8 cellular contexts compared by ENCODE assay signal in genomic region chr9:72363226-72363625, GRCh38. TPM values are rescaled to one million over a fixed set of nuclear protein-coding genes. Genes with fewer than 3 reads are reported as not detected.
DNase-seq lines count a peak whose midpoint lies in the region; FAIRE-seq and TF ChIP-seq lines count a peak whose summit lies in the region.

No MANE protein-coding gene starts in this region.

- peak overlapping the region; percentile 96 for H3K27ac Mint-ChIP-seq in activated naive CD4-positive, alpha-beta T cell treated with anti-CD3 and anti-CD28 coated beads, Interleukin-2, amount 10 ng/mL, durations not matched to agents 7 days and 5 days
- peak overlapping the region; percentile 99 for H3K27ac Mint-ChIP-seq in astrocyte (ENCODE audit: unreplicated experiment)

- peak overlapping the region; percentile 86 for H3K4me3 Mint-ChIP-seq in activated naive CD4-positive, alpha-beta T cell treated with anti-CD3 and anti-CD28 coated beads, Interleukin-2, amount 10 ng/mL, durations not matched to agents 7 days and 5 days
- H3K4me3 Mint-ChIP-seq in astrocyte (ENCODE audit: unreplicated experiment) = peak overlapping the region; percentile 99

- no peaks in the 10 kb centered on the region for H3K27me3 Mint-ChIP-seq in activated naive CD4-positive, alpha-beta T cell treated with anti-CD3 and anti-CD28 coated beads, Interleukin-2, amount 10 ng/mL, durations not matched to agents 7 days and 5 days
- H3K27me3 Mint-ChIP-seq in astrocyte (ENCODE audit: low read depth, unreplicated experiment) = no peaks in the 10 kb centered on the region

- H3K9ac ChIP-seq in astrocyte (ENCODE audit: low read length) = peak overlapping the region; percentile 100

- H3K36me3 ChIP-seq in astrocyte (ENCODE audit: insufficient read depth, low read length) (peaks cover 29% of the 10 kb centered on the region), transverse colon (peaks cover 0 to 22% (median 3%) of the 10 kb centered on the region in 4 donors)

- TF ChIP-seq CTCF in astrocyte (IDR thresholded peaks at IDR 0.05; ENCODE audit: insufficient read depth, low read depth, low read length) (no peak), lower leg skin (IDR thresholded peaks at IDR 0.05) (no peak), transverse colon (IDR thresholded peaks at IDR 0.05) (no peak)

- no peak overlapping the region for H2AFZ ChIP-seq in astrocyte (ENCODE audit: low read depth, low read length)

- TF ChIP-seq EP300 in transverse colon (IDR thresholded peaks at IDR 0.05; ENCODE audit: low read depth) = no peak

- H3K4me1 ChIP-seq in astrocyte (ENCODE audit: insufficient read depth, low read length) (peaks cover 21% of the 10 kb centered on the region), transverse colon (peaks cover 4 to 65% (median 50%) of the 10 kb centered on the region in 4 donors)

- H3K4me3 ChIP-seq in astrocyte (ENCODE audit: insufficient read depth, low read depth, low read length) (peak overlapping the region; percentile 95), lower leg skin (ENCODE audit: low read depth, poor library complexity, severe bottlenecking) (peak overlapping the region; percentile 100), transverse colon (peak overlapping the region; percentile 83 to 98 (median 98))

- peaks cover 68% of the 10 kb centered on the region for H3K79me2 ChIP-seq in astrocyte (ENCODE audit: insufficient read depth, low read length)

- no peaks in the 10 kb centered on the region for H3K27me3 ChIP-seq in astrocyte (ENCODE audit: insufficient read depth, low read length)
- no peaks in the 10 kb centered on the region for H3K27me3 ChIP-seq in transverse colon

- 2 to 3% methylated on average over 2 of the region's 2 CpGs for WGBS in lower leg skin, 2 donors
- WGBS in transverse colon (ENCODE audit: low coverage in 1 of 2), 2 donors = 0% methylated on average over 2 of the region's 2 CpGs

- H3K4me2 ChIP-seq in astrocyte (ENCODE audit: low read length) = peak overlapping the region; percentile 88

- H3K9me3 Mint-ChIP-seq in activated naive CD4-positive, alpha-beta T cell treated with anti-CD3 and anti-CD28 coated beads, Interleukin-2, amount 10 ng/mL, durations not matched to agents 7 days and 5 days = no peaks in the 10 kb centered on the region
- H3K9me3 Mint-ChIP-seq in astrocyte (ENCODE audit: unreplicated experiment) = no peaks in the 10 kb centered on the region

- peak overlapping the region; percentile 100 for H3K27ac ChIP-seq in astrocyte (ENCODE audit: low read depth, low read length)
- H3K27ac ChIP-seq in transverse colon = peak overlapping the region; percentile 99 to 100 (median 100)

- H3K9me3 ChIP-seq in astrocyte (ENCODE audit: insufficient read depth, low read depth, low read length) (no peaks in the 10 kb centered on the region), transverse colon (no peaks in the 10 kb centered on the region)

- FAIRE-seq in astrocyte (lab: Jason Lieb, UNC) = no peak

- in situ Hi-C loops in transverse colon (cut with MboI; ENCODE audit: low pct_ligation_motif_present in 1 of 4, low pct_unique_long_range_greater_than_20kb in 1 of 4, low sequenced_read_pairs in 3 of 4) = loop anchor here in 1 of 4 donors (10.0 kb wide), 1 partner anchor 68 kb away; no protein-coding TSS in a partner anchor

- H3K36me3 Mint-ChIP-seq in activated naive CD4-positive, alpha-beta T cell treated with anti-CD3 and anti-CD28 coated beads, Interleukin-2, amount 10 ng/mL, durations not matched to agents 7 days and 5 days = peaks cover 41% of the 10 kb centered on the region
- peaks cover 10% of the 10 kb centered on the region for H3K36me3 Mint-ChIP-seq in astrocyte (ENCODE audit: low read depth, unreplicated experiment)

- CTCF ChIA-PET in activated naive CD4-positive, alpha-beta T cell treated with anti-CD3 and anti-CD28 coated beads, Interleukin-2, amount 10 ng/mL, durations not matched to agents 7 days and 5 days (lab: Charles Lee) = interaction anchor here (0.8 to 3.4 kb wide), 4 partner anchors 80 to 229 kb away, joined by 3 to 15 read pairs (median 6); no protein-coding TSS in a partner anchor

- intact Hi-C loops in lower leg skin (cut with DNase I; ENCODE audit: low total_unique reads) = no loop called here
- intact Hi-C loops in transverse colon (cut with DNase I; ENCODE audit: low total_unique reads) = loop anchor here (10.0 kb wide), 1 partner anchor 1948 kb away; the partner anchor contains the start of gene KLF9

- peaks cover 58% of the 10 kb centered on the region for H4K20me1 ChIP-seq in astrocyte (ENCODE audit: insufficient read depth, low read length)

- no peak for TF ChIP-seq POLR2A in lower leg skin (IDR thresholded peaks at IDR 0.05)
- no peak for TF ChIP-seq POLR2A in transverse colon (IDR thresholded peaks at IDR 0.05)

- no peak for DNase-seq in activated naive CD4-positive, alpha-beta T cell treated with anti-CD3 and anti-CD28 coated beads, Interleukin-2, amount 10 ng/mL, durations not matched to agents 7 days and 5 days
- DNase-seq in activated naive CD4-positive, alpha-beta T cell (lab: John Stamatoyannopoulos, UW) = no peak
- DNase-seq in astrocyte (ENCODE audit: low read depth) (no peak), lower leg skin (ENCODE audit: low spot score in 2 of 2) (no peak), transverse colon (no peak), amygdala (lab: John Stamatoyannopoulos, UW) (no peak), T-helper 9 cell (no peak), iPS-NIHi7 (ENCODE audit: extremely low spot score) (no peak)

- peaks cover 55% of the 10 kb centered on the region for H3K4me1 Mint-ChIP-seq in activated naive CD4-positive, alpha-beta T cell treated with anti-CD3 and anti-CD28 coated beads, Interleukin-2, amount 10 ng/mL, durations not matched to agents 7 days and 5 days
- peaks cover 27% of the 10 kb centered on the region for H3K4me1 Mint-ChIP-seq in astrocyte (ENCODE audit: low read depth, unreplicated experiment)

RNA-seq across cellular contexts. Expression of gene ZFAND5, which starts 1.8 kb away (rescaled TPM):
- 167 and 181 TPM in 2 replicates for total RNA-seq in astrocyte
- total RNA-seq in lower leg skin = 100 to 1,000 TPM in 3 of 4 donors, 10 to 100 TPM in 1; 99.6 to 305 (median 127) TPM
- total RNA-seq in transverse colon = 100 to 1,000 TPM in 2 of 4 donors, 10 to 100 TPM in 2; 49.0 to 190 (median 98.2) TPM
